In genomic region chr19:1279782-1280341, GRCh38 we compare ENCODE assay signal across 1 cellular context.
TF ChIP-seq lines count a peak whose summit lies in the region.

No MANE protein-coding gene starts in this region.

TF ChIP-seq in K562, 482 proteins besides CTCF, POLR2A, EP300 and RAD21 (continued from another document and continues in another):
- TF ChIP-seq CTCFL (IDR thresholded peaks at IDR 0.05; ENCODE audit: borderline replicate concordance, insufficient read depth, low read depth, low read length, poor library complexity, severe bottlenecking) (no peak), XRCC3 (IDR thresholded peaks at IDR 0.05) (no peak), ETS1 (conservative IDR thresholded peaks at IDR 0.05; ENCODE audit: control insufficient read depth, low read depth, low read length) (no peak), SIRT6 (IDR thresholded peaks at IDR 0.05; ENCODE audit: low read depth, low read length) (no peak), ESRRA (IDR thresholded peaks at IDR 0.05; ENCODE audit: borderline replicate concordance, low read depth) (0 out of 2 replicates have a peak, but pooled peaks have one; percentile 22), UBTF (IDR thresholded peaks at IDR 0.05; ENCODE audit: borderline replicate concordance in 1 of 2, low read depth in 2 of 2, low read length in 2 of 2) (no peak), ZNF778 (CRISPR knock-in tag; IDR thresholded peaks at IDR 0.05) (no peak), ZNF830 (CRISPR knock-in tag; IDR thresholded peaks at IDR 0.05) (no peak), MCM3 (IDR thresholded peaks at IDR 0.05) (no peak), ZNF280A (IDR thresholded peaks at IDR 0.05; ENCODE audit: low read depth, partially characterized antibody) (no peak), ZNF124 (CRISPR knock-in tag; IDR thresholded peaks at IDR 0.05) (no peak), PATZ1 (CRISPR knock-in tag; IDR thresholded peaks at IDR 0.05; ENCODE audit: borderline replicate concordance) (no peak), SMARCC2 (IDR thresholded peaks at IDR 0.05; ENCODE audit: low read depth) (no peak), DNMT1 (IDR thresholded peaks at IDR 0.05) (no peak), ID3 (CRISPR knock-in tag; IDR thresholded peaks at IDR 0.05) (no peak), ID3 (tag; IDR thresholded peaks at IDR 0.05) (no peak), BRCA1 (IDR thresholded peaks at IDR 0.05) (no peak), BRCA1 (CRISPR knock-in tag; IDR thresholded peaks at IDR 0.05) (no peak), MECOM (CRISPR knock-in tag; IDR thresholded peaks at IDR 0.05) (no peak), ZNF764 (CRISPR knock-in tag; IDR thresholded peaks at IDR 0.05; ENCODE audit: low read depth) (no peak), ZNF431 (CRISPR knock-in tag; IDR thresholded peaks at IDR 0.05) (no peak), SNRNP70 (optimal IDR thresholded peaks at IDR 0.05; ENCODE audit: low read depth, low read length) (no peak), CC2D1A (IDR thresholded peaks at IDR 0.05) (peak; percentile 58; the same call in 1 of the 2 replicates), U2AF1 (optimal IDR thresholded peaks at IDR 0.05; ENCODE audit: low read depth, low read length) (no peak), ZC3H4 (CRISPR knock-in tag; IDR thresholded peaks at IDR 0.05; ENCODE audit: borderline replicate concordance) (no peak), MTA1 (IDR thresholded peaks at IDR 0.05; ENCODE audit: borderline replicate concordance) (no peak), TFAM (CRISPR knock-in tag; conservative IDR thresholded peaks at IDR 0.05) (no peak), MTA2 (IDR thresholded peaks at IDR 0.05; ENCODE audit: low read depth) (no peak), SAP30 (IDR thresholded peaks at IDR 0.05; ENCODE audit: borderline replicate concordance, insufficient read depth, low read depth, low read length, poor library complexity, severe bottlenecking) (no peak), HES1 (IDR thresholded peaks at IDR 0.05; ENCODE audit: low read depth) (no peak), BACH1 (tag; IDR thresholded peaks at IDR 0.05) (no peak), BRD9 (IDR thresholded peaks at IDR 0.05; ENCODE audit: low read depth, partially characterized antibody) (no peak), ARID4B (CRISPR knock-in tag; IDR thresholded peaks at IDR 0.05) (peak; percentile 78), SUPT5H (IDR thresholded peaks at IDR 0.05) (no peak), CBX5 (IDR thresholded peaks at IDR 0.05; ENCODE audit: borderline replicate concordance, low read depth) (no peak), KLF16 (IDR thresholded peaks at IDR 0.05) (peak; percentile 49; the same call in 1 of the 2 replicates), FUS (optimal IDR thresholded peaks at IDR 0.05; ENCODE audit: low read depth, low read length) (no peak), BCOR (IDR thresholded peaks at IDR 0.05) (peak; percentile 99), ZNF445 (CRISPR knock-in tag; IDR thresholded peaks at IDR 0.05; ENCODE audit: low read depth) (no peak), ATF3 (IDR thresholded peaks at IDR 0.05) (no peak), ATF3 (CRISPR knock-in tag; conservative IDR thresholded peaks at IDR 0.05) (no peak), MAFG (tag; conservative IDR thresholded peaks at IDR 0.05) (no peak), ZNF696 (CRISPR knock-in tag; conservative IDR thresholded peaks at IDR 0.05) (no peak), MYNN (IDR thresholded peaks at IDR 0.05) (peak; percentile 51; the same call in 1 of the 2 replicates), MYNN (CRISPR knock-in tag; IDR thresholded peaks at IDR 0.05) (no peak), ZC3H11A (IDR thresholded peaks at IDR 0.05; ENCODE audit: low read depth, low read length) (no peak), ZNF24 (IDR thresholded peaks at IDR 0.05) (no peak), THAP7 (CRISPR knock-in tag; IDR thresholded peaks at IDR 0.05) (no peak), IFI16 (CRISPR knock-in tag; IDR thresholded peaks at IDR 0.05) (no peak)
